Comparison of ENCODE assay signal across 7 cellular contexts in genomic region chr20:30291064-30291379, GRCh38.
DNase-seq lines count a peak whose midpoint lies in the region; ATAC-seq, FAIRE-seq and TF ChIP-seq lines count a peak whose summit lies in the region.
"Not testable (repeated sequence)": the region's sequence is repeated elsewhere in the genome, so short reads cannot be mapped to it uniquely, and the experiment has no call there.

No MANE protein-coding gene starts in this region.

- not testable (repeated sequence) for TF ChIP-seq POLR2A in K562 (conservative IDR thresholded peaks at IDR 0.05); HepG2 (IDR thresholded peaks at IDR 0.05; ENCODE audit: insufficient read depth in 1 of 2, low read depth in 2 of 2, low read length in 2 of 2)

- DNase-seq in CD8-positive, alpha-beta T cell; T-cell; activated CD4-positive, alpha-beta memory T cell treated with anti-CD3 and anti-CD28 coated beads, Interleukin-2, amount 10 ng/mL, durations not matched to agents 7 days and 5 days; activated T-helper 2 cell treated with anti-CD3 and anti-CD28 coated beads, Interferon-gamma antibody, Interleukin-2, Interleukin-4, amounts not matched to agents 10 μg/mL and 5 μg/mL and 100 μg/mL, durations not matched to agents 14 hours and 24 hours and 36 hours (ENCODE audit: low spot score); K562 (ENCODE audit: extremely low read depth in 1 of 4, low spot score in 3 of 4); HepG2 (ENCODE audit: low spot score); stimulated activated effector memory CD8-positive, alpha-beta T cell treated with anti-CD3 and anti-CD28 coated beads, Interleukin-12 subunit alpha, Interleukin-12 subunit beta, amount 100 ng/mL, for 72 hours (ENCODE audit: low spot score in 2 of 2): not testable (repeated sequence)

- POLR2A ChIA-PET in CD8-positive, alpha-beta T cell (lab: Charles Lee); T-cell (lab: Charles Lee); activated CD4-positive, alpha-beta memory T cell treated with anti-CD3 and anti-CD28 coated beads, Interleukin-2, amount 10 ng/mL, durations not matched to agents 7 days and 5 days (lab: Charles Lee); K562 (lab: Yijun Ruan, JAX); HepG2 (lab: Yijun Ruan, JAX): not testable (repeated sequence)

- not testable (repeated sequence) for H3K4me1 ChIP-seq in CD8-positive, alpha-beta T cell (ENCODE audit: insufficient read depth, low read length); HepG2 (ENCODE audit: insufficient read depth, low read length)
- peaks cover 0 to 19% of the 10 kb centered on the region in 2 experiments; a peak in 4 of 5 replicates for H3K4me1 ChIP-seq in K562 (replicated peaks in 1 of 2; ENCODE audit: control insufficient read depth in 2 of 2, insufficient read depth in 2 of 2, low read length in 2 of 2)

- H3K27ac Mint-ChIP-seq in CD8-positive, alpha-beta T cell = peak overlapping the region; percentile 76
- H3K27ac Mint-ChIP-seq in T-cell = peak overlapping the region in 1 of 2 donors; percentile 91
- H3K27ac Mint-ChIP-seq in activated CD4-positive, alpha-beta memory T cell treated with anti-CD3 and anti-CD28 coated beads, Interleukin-2, amount 10 ng/mL, durations not matched to agents 7 days and 5 days = not testable (repeated sequence)
- peak overlapping the region; percentile 44 for H3K27ac Mint-ChIP-seq in activated T-helper 2 cell treated with anti-CD3 and anti-CD28 coated beads, Interferon-gamma antibody, Interleukin-2, Interleukin-4, amounts not matched to agents 10 μg/mL and 5 μg/mL and 100 μg/mL, durations not matched to agents 14 hours and 24 hours and 36 hours
- H3K27ac Mint-ChIP-seq in stimulated activated effector memory CD8-positive, alpha-beta T cell treated with anti-CD3 and anti-CD28 coated beads, Interleukin-12 subunit alpha, Interleukin-12 subunit beta, amount 100 ng/mL, for 72 hours = peak overlapping the region; percentile 22

- not testable (repeated sequence) for H2AFZ ChIP-seq in K562 (ENCODE audit: low read depth, low read length); HepG2 (ENCODE audit: low read length)

- FAIRE-seq in K562 (lab: Jason Lieb, UNC); HepG2 (lab: Jason Lieb, UNC): not testable (repeated sequence)

- intact Hi-C loops in CD8-positive, alpha-beta T cell (cut with DNase I, micrococcal nuclease); activated T-helper 2 cell treated with anti-CD3 and anti-CD28 coated beads, Interferon-gamma antibody, Interleukin-2, Interleukin-4, amounts not matched to agents 10 μg/mL and 5 μg/mL and 100 μg/mL, durations not matched to agents 14 hours and 24 hours and 36 hours (cut with micrococcal nuclease); K562 (cut with micrococcal nuclease); HepG2 (cut with micrococcal nuclease; ENCODE audit: unreplicated experiment): not testable (repeated sequence)

- peak overlapping the region; percentile 49 for H3K4me3 Mint-ChIP-seq in CD8-positive, alpha-beta T cell
- H3K4me3 Mint-ChIP-seq in T-cell = peak overlapping the region in 2 of 3 donors; percentile 72 to 73
- H3K4me3 Mint-ChIP-seq in activated CD4-positive, alpha-beta memory T cell treated with anti-CD3 and anti-CD28 coated beads, Interleukin-2, amount 10 ng/mL, durations not matched to agents 7 days and 5 days = peak overlapping the region; percentile 56
- peak overlapping the region; percentile 70 for H3K4me3 Mint-ChIP-seq in activated T-helper 2 cell treated with anti-CD3 and anti-CD28 coated beads, Interferon-gamma antibody, Interleukin-2, Interleukin-4, amounts not matched to agents 10 μg/mL and 5 μg/mL and 100 μg/mL, durations not matched to agents 14 hours and 24 hours and 36 hours (ENCODE audit: low read depth)
- peak overlapping the region; percentile 78 for H3K4me3 Mint-ChIP-seq in stimulated activated effector memory CD8-positive, alpha-beta T cell treated with anti-CD3 and anti-CD28 coated beads, Interleukin-12 subunit alpha, Interleukin-12 subunit beta, amount 100 ng/mL, for 72 hours

- H4K20me1 ChIP-seq in K562 (replicated peaks; ENCODE audit: control insufficient read depth, insufficient read depth, low read length); HepG2 (ENCODE audit: insufficient read depth, low read length): not testable (repeated sequence)

- H3K27ac ChIP-seq in CD8-positive, alpha-beta T cell (ENCODE audit: low read depth, low read length); HepG2 (ENCODE audit: extremely low read length, insufficient read depth, low read length): not testable (repeated sequence)
- H3K27ac ChIP-seq in K562 (ENCODE audit: extremely low read depth, low read depth, low read length) = peak overlapping the region; percentile 62; the same call in 2 of the 3 replicates

- in situ Hi-C loops in K562 (cut with MboI) = not testable (repeated sequence)
- in situ Hi-C loops in HepG2 (cut with HindIII; ENCODE audit: extremely low pct_ligation_motif_present, low pct_unique_long_range_greater_than_20kb) = loop anchor here (25.0 kb wide), 1 partner anchor 654 kb away; no protein-coding TSS in a partner anchor

- not testable (repeated sequence) for H3K9me1 ChIP-seq in K562 (ENCODE audit: control insufficient read depth, insufficient read depth, low read length)

- H3K4me3 ChIP-seq in CD8-positive, alpha-beta T cell (ENCODE audit: low read depth, low read length); K562; HepG2 (replicated peaks in 1 of 3; ENCODE audit: insufficient read depth in 1 of 3, low read depth in 2 of 3, low read length in 3 of 3): not testable (repeated sequence)

- ATAC-seq in CD8-positive, alpha-beta T cell; T-cell (replicated peaks in 1 of 4); stimulated activated effector memory CD8-positive, alpha-beta T cell treated with anti-CD3 and anti-CD28 coated beads, Interleukin-12 subunit alpha, Interleukin-12 subunit beta, amount 100 ng/mL, for 72 hours: not testable (repeated sequence)
- ATAC-seq in K562 (peak; percentile 63), HepG2 (peak; percentile 37; the same call in 1 of the 3 replicates)

- not testable (repeated sequence) for H3K27me3 ChIP-seq in CD8-positive, alpha-beta T cell (ENCODE audit: insufficient read depth, low read length); K562 (ENCODE audit: control insufficient read depth in 2 of 2, insufficient read depth in 2 of 2, low read length in 2 of 2); HepG2 (ENCODE audit: control insufficient read depth in 1 of 2, insufficient read depth in 2 of 2, low read length in 2 of 2)

- not testable (repeated sequence) for H3K79me2 ChIP-seq in K562 (ENCODE audit: control insufficient read depth, insufficient read depth, low read length); HepG2 (ENCODE audit: insufficient read depth, low read length)

- H3K9ac ChIP-seq in K562 (ENCODE audit: insufficient read depth in 1 of 2, low read depth in 2 of 2, low read length in 2 of 2); HepG2 (ENCODE audit: insufficient read depth, low read depth, low read length): not testable (repeated sequence)

- not testable (repeated sequence) for H3K9me3 Mint-ChIP-seq in CD8-positive, alpha-beta T cell; T-cell; activated CD4-positive, alpha-beta memory T cell treated with anti-CD3 and anti-CD28 coated beads, Interleukin-2, amount 10 ng/mL, durations not matched to agents 7 days and 5 days; activated T-helper 2 cell treated with anti-CD3 and anti-CD28 coated beads, Interferon-gamma antibody, Interleukin-2, Interleukin-4, amounts not matched to agents 10 μg/mL and 5 μg/mL and 100 μg/mL, durations not matched to agents 14 hours and 24 hours and 36 hours; stimulated activated effector memory CD8-positive, alpha-beta T cell treated with anti-CD3 and anti-CD28 coated beads, Interleukin-12 subunit alpha, Interleukin-12 subunit beta, amount 100 ng/mL, for 72 hours

- BruUV-seq in K562 (replicated peaks; lab: Mats Ljungman, UMichigan); HepG2 (replicated peaks; lab: Mats Ljungman, UMichigan): not testable (repeated sequence)

- H3K36me3 Mint-ChIP-seq in CD8-positive, alpha-beta T cell; T-cell; activated CD4-positive, alpha-beta memory T cell treated with anti-CD3 and anti-CD28 coated beads, Interleukin-2, amount 10 ng/mL, durations not matched to agents 7 days and 5 days (ENCODE audit: low read depth); activated T-helper 2 cell treated with anti-CD3 and anti-CD28 coated beads, Interferon-gamma antibody, Interleukin-2, Interleukin-4, amounts not matched to agents 10 μg/mL and 5 μg/mL and 100 μg/mL, durations not matched to agents 14 hours and 24 hours and 36 hours (ENCODE audit: low read depth); stimulated activated effector memory CD8-positive, alpha-beta T cell treated with anti-CD3 and anti-CD28 coated beads, Interleukin-12 subunit alpha, Interleukin-12 subunit beta, amount 100 ng/mL, for 72 hours: not testable (repeated sequence)

- not testable (repeated sequence) for TF ChIP-seq RAD21 in K562 (CRISPR knock-in tag; conservative IDR thresholded peaks at IDR 0.05 in 1 of 2, IDR thresholded peaks at IDR 0.05 in 1 of 2); HepG2 (CRISPR knock-in tag; IDR thresholded peaks at IDR 0.05)

- CTCF ChIA-PET in CD8-positive, alpha-beta T cell (lab: Charles Lee); T-cell (lab: Charles Lee); activated CD4-positive, alpha-beta memory T cell treated with anti-CD3 and anti-CD28 coated beads, Interleukin-2, amount 10 ng/mL, durations not matched to agents 7 days and 5 days (lab: Charles Lee); K562 (lab: Yijun Ruan, JAX; ENCODE audit: low intra/inter-chr PET ratio); HepG2 (lab: Yijun Ruan, JAX; ENCODE audit: low intra/inter-chr PET ratio, low total read pairs): not testable (repeated sequence)

- not testable (repeated sequence) for H3K36me3 ChIP-seq in CD8-positive, alpha-beta T cell (ENCODE audit: insufficient read depth, low read length); K562 (ENCODE audit: control insufficient read depth, insufficient read depth, low read length); HepG2 (replicated peaks in 1 of 2; ENCODE audit: control insufficient read depth in 1 of 2, insufficient read depth in 2 of 2, low read length in 2 of 2)

- H3K27me3 Mint-ChIP-seq in CD8-positive, alpha-beta T cell (ENCODE audit: low read depth); T-cell; activated CD4-positive, alpha-beta memory T cell treated with anti-CD3 and anti-CD28 coated beads, Interleukin-2, amount 10 ng/mL, durations not matched to agents 7 days and 5 days; activated T-helper 2 cell treated with anti-CD3 and anti-CD28 coated beads, Interferon-gamma antibody, Interleukin-2, Interleukin-4, amounts not matched to agents 10 μg/mL and 5 μg/mL and 100 μg/mL, durations not matched to agents 14 hours and 24 hours and 36 hours (ENCODE audit: low read depth): not testable (repeated sequence)

- H3K4me1 Mint-ChIP-seq in CD8-positive, alpha-beta T cell (ENCODE audit: low read depth) = peaks cover 18% of the 10 kb centered on the region
- peaks cover 14 to 26% (median 22%) of the 10 kb centered on the region in 3 donors for H3K4me1 Mint-ChIP-seq in T-cell
- H3K4me1 Mint-ChIP-seq in activated CD4-positive, alpha-beta memory T cell treated with anti-CD3 and anti-CD28 coated beads, Interleukin-2, amount 10 ng/mL, durations not matched to agents 7 days and 5 days = peaks cover 15% of the 10 kb centered on the region
- H3K4me1 Mint-ChIP-seq in activated T-helper 2 cell treated with anti-CD3 and anti-CD28 coated beads, Interferon-gamma antibody, Interleukin-2, Interleukin-4, amounts not matched to agents 10 μg/mL and 5 μg/mL and 100 μg/mL, durations not matched to agents 14 hours and 24 hours and 36 hours (ENCODE audit: low read depth) = peaks cover 25% of the 10 kb centered on the region
- peaks cover 20% of the 10 kb centered on the region for H3K4me1 Mint-ChIP-seq in stimulated activated effector memory CD8-positive, alpha-beta T cell treated with anti-CD3 and anti-CD28 coated beads, Interleukin-12 subunit alpha, Interleukin-12 subunit beta, amount 100 ng/mL, for 72 hours

- not testable (repeated sequence) for TF ChIP-seq CTCF in CD8-positive, alpha-beta T cell (IDR thresholded peaks at IDR 0.05); K562 (IDR thresholded peaks at IDR 0.05 in 2 of 3, conservative IDR thresholded peaks at IDR 0.05 in 1 of 3; ENCODE audit: insufficient read depth in 2 of 3, low read depth in 1 of 3, low read length in 3 of 3); HepG2 (CRISPR knock-in tag; IDR thresholded peaks at IDR 0.05)

- H3K9me3 ChIP-seq in CD8-positive, alpha-beta T cell (ENCODE audit: low read length); K562 (replicated peaks; ENCODE audit: control insufficient read depth, insufficient read depth, low read depth, low read length): not testable (repeated sequence)
- H3K9me3 ChIP-seq in HepG2 (ENCODE audit: low read length) = peaks cover 12% of the 10 kb centered on the region; the same call in 1 of the 2 replicates

- not testable (repeated sequence) for TF ChIP-seq EP300 in K562 (IDR thresholded peaks at IDR 0.05; ENCODE audit: low read length); HepG2 (IDR thresholded peaks at IDR 0.05; ENCODE audit: low read depth in 2 of 2, low read length in 2 of 2); HepG2 (CRISPR knock-in tag; IDR thresholded peaks at IDR 0.05; ENCODE audit: borderline replicate concordance)

- H3K4me2 ChIP-seq in K562 (ENCODE audit: insufficient read depth, low read length); HepG2 (ENCODE audit: low read depth, low read length): not testable (repeated sequence)

- 0% methylated on average over 2 of the region's 4 CpGs for WGBS in K562 (ENCODE audit: insufficient coverage, low coverage, missing lambda C conversion rate)
- WGBS in HepG2 (ENCODE audit: low lambda C conversion rate) = 28% methylated on average over 4 of the region's 4 CpGs
